ENCODE assay signal across 1 cellular context in the genomic region with DNA sequence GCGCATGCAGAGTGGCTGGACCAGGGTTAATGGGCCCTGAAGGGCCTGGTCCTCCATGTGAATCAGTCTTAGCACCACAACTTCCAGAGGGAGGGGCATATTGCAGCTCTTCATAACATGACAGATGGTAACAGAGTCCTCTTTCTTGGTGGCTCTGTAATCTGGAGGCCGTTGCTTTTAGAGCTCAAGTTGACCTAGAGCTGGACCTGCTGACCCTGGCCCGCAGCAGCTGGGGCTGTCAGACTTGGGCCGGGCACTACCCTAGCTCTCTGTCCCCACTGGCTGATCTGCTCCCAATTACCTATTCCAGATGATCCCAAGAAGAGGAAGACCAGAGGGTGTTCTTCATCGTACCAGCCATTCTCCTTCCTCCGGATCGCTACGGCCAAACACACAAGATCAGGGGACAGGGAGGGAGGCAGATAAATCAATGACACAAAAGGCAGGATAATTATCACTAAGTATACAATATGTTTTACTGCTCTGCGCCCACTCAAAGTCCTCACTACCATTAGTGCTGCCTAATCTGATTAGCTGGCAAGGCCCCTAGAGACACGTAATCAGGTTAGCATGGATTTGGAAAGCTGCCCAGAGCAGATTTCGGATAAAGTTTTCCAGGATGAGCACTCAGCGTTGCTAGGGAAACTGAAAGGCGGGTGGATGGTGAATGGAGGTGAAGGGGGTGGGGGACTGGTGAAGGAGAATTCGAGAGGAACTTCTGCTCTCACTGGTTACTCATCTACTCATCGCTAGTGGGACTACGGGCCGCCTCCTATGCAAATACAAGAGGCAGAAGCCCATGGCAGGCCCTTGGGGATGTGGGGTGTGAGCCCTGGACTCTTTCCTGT.
TF ChIP-seq lines count a peak whose summit lies in the region.

No MANE protein-coding gene starts in this region.

TF ChIP-seq in HEK293, 187 proteins besides CTCF, POLR2A, EP300 and RAD21 (continued from another document and continues in another):
- TF ChIP-seq, protein P1, sequence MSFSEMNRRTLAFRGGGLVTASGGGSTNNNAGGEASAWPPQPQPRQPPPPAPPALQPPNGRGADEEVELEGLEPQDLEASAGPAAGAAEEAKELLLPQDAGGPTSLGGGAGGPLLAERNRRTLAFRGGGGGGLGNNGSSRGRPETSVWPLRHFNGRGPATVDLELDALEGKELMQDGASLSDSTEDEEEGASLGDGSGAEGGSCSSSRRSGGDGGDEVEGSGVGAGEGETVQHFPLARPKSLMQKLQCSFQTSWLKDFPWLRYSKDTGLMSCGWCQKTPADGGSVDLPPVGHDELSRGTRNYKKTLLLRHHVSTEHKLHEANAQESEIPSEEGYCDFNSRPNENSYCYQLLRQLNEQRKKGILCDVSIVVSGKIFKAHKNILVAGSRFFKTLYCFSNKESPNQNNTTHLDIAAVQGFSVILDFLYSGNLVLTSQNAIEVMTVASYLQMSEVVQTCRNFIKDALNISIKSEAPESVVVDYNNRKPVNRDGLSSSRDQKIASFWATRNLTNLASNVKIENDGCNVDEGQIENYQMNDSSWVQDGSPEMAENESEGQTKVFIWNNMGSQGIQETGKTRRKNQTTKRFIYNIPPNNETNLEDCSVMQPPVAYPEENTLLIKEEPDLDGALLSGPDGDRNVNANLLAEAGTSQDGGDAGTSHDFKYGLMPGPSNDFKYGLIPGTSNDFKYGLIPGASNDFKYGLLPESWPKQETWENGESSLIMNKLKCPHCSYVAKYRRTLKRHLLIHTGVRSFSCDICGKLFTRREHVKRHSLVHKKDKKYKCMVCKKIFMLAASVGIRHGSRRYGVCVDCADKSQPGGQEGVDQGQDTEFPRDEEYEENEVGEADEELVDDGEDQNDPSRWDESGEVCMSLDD (tag by site-specific recombination; IDR thresholded peaks at IDR 0.05): no peak
- TF ChIP-seq ZNF585B (tag by site-specific recombination; IDR thresholded peaks at IDR 0.05) (no peak), ZNF114 (tag by site-specific recombination; IDR thresholded peaks at IDR 0.05) (no peak), ZNF701 (tag by site-specific recombination; IDR thresholded peaks at IDR 0.05) (no peak), ZNF324 (tag by site-specific recombination; IDR thresholded peaks at IDR 0.05) (peak; percentile 53; the same call in 1 of the 2 replicates), ZNF776 (tag by site-specific recombination; IDR thresholded peaks at IDR 0.05; ENCODE audit: borderline replicate concordance) (no peak), ZEB2 (tag by site-specific recombination; IDR thresholded peaks at IDR 0.05) (peak; percentile 94; the same call in 1 of the 2 replicates), ZNF37A (tag by site-specific recombination; IDR thresholded peaks at IDR 0.05) (no peak), ZNF544 (tag by site-specific recombination; IDR thresholded peaks at IDR 0.05) (no peak), ZBTB7A (tag by site-specific recombination; IDR thresholded peaks at IDR 0.05; ENCODE audit: low read depth) (no peak), ZNF529 (tag by site-specific recombination; IDR thresholded peaks at IDR 0.05; ENCODE audit: insufficient replicate concordance) (no peak), ZNF274 (IDR thresholded peaks at IDR 0.05; ENCODE audit: low read length) (no peak), ZNF274 (tag by site-specific recombination; IDR thresholded peaks at IDR 0.05; ENCODE audit: borderline replicate concordance) (no peak), KLF9 (tag by site-specific recombination; IDR thresholded peaks at IDR 0.05; ENCODE audit: low read depth) (no peak), ZNF404 (tag by site-specific recombination; IDR thresholded peaks at IDR 0.05) (no peak), ZFP37 (tag by site-specific recombination; IDR thresholded peaks at IDR 0.05) (no peak), FEZF1 (tag by site-specific recombination; IDR thresholded peaks at IDR 0.05) (peak; percentile 95), PRDM1 (tag by site-specific recombination; IDR thresholded peaks at IDR 0.05) (peak; percentile 89), ZIC2 (tag by site-specific recombination; IDR thresholded peaks at IDR 0.05) (no peak), ZNF19 (tag by site-specific recombination; IDR thresholded peaks at IDR 0.05; ENCODE audit: low read depth) (no peak), EGR2 (tag by site-specific recombination; IDR thresholded peaks at IDR 0.05; ENCODE audit: low read depth) (peak; percentile 70), ZBTB1 (tag by site-specific recombination; IDR thresholded peaks at IDR 0.05) (0 out of 2 replicates have a peak, but pooled peaks have one; percentile 73), ZNF670 (tag by site-specific recombination; IDR thresholded peaks at IDR 0.05; ENCODE audit: low read depth) (no peak), TCF7L2 (IDR thresholded peaks at IDR 0.05; ENCODE audit: borderline replicate concordance, low read depth, low read length) (peak; percentile 75; the same call in 1 of the 2 replicates), ZNF600 (tag by site-specific recombination; IDR thresholded peaks at IDR 0.05) (peak; percentile 67)
- TF ChIP-seq, protein P2, sequence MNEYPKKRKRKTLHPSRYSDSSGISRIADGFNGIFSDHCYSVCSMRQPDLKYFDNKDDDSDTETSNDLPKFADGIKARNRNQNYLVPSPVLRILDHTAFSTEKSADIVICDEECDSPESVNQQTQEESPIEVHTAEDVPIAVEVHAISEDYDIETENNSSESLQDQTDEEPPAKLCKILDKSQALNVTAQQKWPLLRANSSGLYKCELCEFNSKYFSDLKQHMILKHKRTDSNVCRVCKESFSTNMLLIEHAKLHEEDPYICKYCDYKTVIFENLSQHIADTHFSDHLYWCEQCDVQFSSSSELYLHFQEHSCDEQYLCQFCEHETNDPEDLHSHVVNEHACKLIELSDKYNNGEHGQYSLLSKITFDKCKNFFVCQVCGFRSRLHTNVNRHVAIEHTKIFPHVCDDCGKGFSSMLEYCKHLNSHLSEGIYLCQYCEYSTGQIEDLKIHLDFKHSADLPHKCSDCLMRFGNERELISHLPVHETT (tag by site-specific recombination; IDR thresholded peaks at IDR 0.05): peak; percentile 82
- TF ChIP-seq, protein P3, sequence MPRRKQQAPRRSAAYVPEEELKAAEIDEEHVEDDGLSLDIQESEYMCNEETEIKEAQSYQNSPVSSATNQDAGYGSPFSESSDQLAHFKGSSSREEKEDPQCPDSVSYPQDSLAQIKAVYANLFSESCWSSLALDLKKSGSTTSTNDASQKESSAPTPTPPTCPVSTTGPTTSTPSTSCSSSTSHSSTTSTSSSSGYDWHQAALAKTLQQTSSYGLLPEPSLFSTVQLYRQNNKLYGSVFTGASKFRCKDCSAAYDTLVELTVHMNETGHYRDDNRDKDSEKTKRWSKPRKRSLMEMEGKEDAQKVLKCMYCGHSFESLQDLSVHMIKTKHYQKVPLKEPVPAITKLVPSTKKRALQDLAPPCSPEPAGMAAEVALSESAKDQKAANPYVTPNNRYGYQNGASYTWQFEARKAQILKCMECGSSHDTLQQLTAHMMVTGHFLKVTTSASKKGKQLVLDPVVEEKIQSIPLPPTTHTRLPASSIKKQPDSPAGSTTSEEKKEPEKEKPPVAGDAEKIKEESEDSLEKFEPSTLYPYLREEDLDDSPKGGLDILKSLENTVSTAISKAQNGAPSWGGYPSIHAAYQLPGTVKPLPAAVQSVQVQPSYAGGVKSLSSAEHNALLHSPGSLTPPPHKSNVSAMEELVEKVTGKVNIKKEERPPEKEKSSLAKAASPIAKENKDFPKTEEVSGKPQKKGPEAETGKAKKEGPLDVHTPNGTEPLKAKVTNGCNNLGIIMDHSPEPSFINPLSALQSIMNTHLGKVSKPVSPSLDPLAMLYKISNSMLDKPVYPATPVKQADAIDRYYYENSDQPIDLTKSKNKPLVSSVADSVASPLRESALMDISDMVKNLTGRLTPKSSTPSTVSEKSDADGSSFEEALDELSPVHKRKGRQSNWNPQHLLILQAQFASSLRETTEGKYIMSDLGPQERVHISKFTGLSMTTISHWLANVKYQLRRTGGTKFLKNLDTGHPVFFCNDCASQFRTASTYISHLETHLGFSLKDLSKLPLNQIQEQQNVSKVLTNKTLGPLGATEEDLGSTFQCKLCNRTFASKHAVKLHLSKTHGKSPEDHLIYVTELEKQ (tag by site-specific recombination; IDR thresholded peaks at IDR 0.05; ENCODE audit: borderline replicate concordance): peak; percentile 96
- TF ChIP-seq, protein P4, sequence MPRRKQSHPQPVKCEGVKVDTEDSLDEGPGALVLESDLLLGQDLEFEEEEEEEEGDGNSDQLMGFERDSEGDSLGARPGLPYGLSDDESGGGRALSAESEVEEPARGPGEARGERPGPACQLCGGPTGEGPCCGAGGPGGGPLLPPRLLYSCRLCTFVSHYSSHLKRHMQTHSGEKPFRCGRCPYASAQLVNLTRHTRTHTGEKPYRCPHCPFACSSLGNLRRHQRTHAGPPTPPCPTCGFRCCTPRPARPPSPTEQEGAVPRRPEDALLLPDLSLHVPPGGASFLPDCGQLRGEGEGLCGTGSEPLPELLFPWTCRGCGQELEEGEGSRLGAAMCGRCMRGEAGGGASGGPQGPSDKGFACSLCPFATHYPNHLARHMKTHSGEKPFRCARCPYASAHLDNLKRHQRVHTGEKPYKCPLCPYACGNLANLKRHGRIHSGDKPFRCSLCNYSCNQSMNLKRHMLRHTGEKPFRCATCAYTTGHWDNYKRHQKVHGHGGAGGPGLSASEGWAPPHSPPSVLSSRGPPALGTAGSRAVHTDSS (tag by site-specific recombination; IDR thresholded peaks at IDR 0.05): peak; percentile 84
- TF ChIP-seq, protein P5, sequence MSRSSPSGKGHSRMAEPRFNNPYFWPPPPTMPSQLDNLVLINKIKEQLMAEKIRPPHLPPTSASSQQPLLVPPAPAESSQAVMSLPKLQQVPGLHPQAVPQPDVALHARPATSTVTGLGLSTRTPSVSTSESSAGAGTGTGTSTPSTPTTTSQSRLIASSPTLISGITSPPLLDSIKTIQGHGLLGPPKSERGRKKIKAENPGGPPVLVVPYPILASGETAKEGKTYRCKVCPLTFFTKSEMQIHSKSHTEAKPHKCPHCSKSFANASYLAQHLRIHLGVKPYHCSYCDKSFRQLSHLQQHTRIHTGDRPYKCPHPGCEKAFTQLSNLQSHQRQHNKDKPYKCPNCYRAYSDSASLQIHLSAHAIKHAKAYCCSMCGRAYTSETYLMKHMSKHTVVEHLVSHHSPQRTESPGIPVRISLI (tag by site-specific recombination; IDR thresholded peaks at IDR 0.05): no peak
- TF ChIP-seq, protein P6, sequence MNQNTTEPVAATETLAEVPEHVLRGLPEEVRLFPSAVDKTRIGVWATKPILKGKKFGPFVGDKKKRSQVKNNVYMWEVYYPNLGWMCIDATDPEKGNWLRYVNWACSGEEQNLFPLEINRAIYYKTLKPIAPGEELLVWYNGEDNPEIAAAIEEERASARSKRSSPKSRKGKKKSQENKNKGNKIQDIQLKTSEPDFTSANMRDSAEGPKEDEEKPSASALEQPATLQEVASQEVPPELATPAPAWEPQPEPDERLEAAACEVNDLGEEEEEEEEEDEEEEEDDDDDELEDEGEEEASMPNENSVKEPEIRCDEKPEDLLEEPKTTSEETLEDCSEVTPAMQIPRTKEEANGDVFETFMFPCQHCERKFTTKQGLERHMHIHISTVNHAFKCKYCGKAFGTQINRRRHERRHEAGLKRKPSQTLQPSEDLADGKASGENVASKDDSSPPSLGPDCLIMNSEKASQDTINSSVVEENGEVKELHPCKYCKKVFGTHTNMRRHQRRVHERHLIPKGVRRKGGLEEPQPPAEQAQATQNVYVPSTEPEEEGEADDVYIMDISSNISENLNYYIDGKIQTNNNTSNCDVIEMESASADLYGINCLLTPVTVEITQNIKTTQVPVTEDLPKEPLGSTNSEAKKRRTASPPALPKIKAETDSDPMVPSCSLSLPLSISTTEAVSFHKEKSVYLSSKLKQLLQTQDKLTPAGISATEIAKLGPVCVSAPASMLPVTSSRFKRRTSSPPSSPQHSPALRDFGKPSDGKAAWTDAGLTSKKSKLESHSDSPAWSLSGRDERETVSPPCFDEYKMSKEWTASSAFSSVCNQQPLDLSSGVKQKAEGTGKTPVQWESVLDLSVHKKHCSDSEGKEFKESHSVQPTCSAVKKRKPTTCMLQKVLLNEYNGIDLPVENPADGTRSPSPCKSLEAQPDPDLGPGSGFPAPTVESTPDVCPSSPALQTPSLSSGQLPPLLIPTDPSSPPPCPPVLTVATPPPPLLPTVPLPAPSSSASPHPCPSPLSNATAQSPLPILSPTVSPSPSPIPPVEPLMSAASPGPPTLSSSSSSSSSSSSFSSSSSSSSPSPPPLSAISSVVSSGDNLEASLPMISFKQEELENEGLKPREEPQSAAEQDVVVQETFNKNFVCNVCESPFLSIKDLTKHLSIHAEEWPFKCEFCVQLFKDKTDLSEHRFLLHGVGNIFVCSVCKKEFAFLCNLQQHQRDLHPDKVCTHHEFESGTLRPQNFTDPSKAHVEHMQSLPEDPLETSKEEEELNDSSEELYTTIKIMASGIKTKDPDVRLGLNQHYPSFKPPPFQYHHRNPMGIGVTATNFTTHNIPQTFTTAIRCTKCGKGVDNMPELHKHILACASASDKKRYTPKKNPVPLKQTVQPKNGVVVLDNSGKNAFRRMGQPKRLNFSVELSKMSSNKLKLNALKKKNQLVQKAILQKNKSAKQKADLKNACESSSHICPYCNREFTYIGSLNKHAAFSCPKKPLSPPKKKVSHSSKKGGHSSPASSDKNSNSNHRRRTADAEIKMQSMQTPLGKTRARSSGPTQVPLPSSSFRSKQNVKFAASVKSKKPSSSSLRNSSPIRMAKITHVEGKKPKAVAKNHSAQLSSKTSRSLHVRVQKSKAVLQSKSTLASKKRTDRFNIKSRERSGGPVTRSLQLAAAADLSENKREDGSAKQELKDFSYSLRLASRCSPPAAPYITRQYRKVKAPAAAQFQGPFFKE (tag by site-specific recombination; IDR thresholded peaks at IDR 0.05; ENCODE audit: borderline replicate concordance): no peak
- TF ChIP-seq, protein P7, sequence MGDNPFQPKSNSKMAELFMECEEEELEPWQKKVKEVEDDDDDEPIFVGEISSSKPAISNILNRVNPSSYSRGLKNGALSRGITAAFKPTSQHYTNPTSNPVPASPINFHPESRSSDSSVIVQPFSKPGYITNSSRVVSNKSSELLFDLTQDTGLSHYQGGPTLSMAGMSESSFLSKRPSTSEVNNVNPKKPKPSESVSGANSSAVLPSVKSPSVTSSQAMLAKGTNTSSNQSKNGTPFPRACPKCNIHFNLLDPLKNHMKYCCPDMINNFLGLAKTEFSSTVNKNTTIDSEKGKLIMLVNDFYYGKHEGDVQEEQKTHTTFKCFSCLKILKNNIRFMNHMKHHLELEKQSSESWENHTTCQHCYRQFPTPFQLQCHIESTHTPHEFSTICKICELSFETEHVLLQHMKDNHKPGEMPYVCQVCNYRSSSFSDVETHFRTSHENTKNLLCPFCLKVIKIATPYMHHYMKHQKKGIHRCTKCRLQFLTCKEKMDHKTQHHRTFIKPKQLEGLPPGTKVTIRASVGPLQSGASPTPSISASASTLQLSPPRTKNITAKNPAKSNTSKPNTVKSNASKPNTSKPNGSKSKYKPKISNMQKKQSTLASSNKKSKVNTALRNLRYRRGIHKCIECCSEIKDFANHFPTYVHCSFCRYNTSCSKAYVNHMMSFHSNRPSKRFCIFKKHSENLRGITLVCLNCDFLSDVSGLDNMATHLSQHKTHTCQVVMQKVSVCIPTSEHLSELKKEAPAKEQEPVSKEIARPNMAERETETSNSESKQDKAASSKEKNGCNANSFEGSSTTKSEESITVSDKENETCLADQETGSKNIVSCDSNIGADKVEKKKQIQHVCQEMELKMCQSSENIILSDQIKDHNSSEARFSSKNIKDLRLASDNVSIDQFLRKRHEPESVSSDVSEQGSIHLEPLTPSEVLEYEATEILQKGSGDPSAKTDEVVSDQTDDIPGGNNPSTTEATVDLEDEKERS (tag by site-specific recombination; IDR thresholded peaks at IDR 0.05): no peak
- TF ChIP-seq, protein P8, sequence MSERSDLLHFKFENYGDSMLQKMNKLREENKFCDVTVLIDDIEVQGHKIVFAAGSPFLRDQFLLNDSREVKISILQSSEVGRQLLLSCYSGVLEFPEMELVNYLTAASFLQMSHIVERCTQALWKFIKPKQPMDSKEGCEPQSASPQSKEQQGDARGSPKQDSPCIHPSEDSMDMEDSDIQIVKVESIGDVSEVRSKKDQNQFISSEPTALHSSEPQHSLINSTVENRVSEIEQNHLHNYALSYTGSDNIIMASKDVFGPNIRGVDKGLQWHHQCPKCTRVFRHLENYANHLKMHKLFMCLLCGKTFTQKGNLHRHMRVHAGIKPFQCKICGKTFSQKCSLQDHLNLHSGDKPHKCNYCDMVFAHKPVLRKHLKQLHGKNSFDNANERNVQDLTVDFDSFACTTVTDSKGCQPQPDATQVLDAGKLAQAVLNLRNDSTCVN (tag by site-specific recombination; optimal IDR thresholded peaks at IDR 0.05): no peak
